ENCODE assay signal across 23 cellular contexts in the genomic region with DNA sequence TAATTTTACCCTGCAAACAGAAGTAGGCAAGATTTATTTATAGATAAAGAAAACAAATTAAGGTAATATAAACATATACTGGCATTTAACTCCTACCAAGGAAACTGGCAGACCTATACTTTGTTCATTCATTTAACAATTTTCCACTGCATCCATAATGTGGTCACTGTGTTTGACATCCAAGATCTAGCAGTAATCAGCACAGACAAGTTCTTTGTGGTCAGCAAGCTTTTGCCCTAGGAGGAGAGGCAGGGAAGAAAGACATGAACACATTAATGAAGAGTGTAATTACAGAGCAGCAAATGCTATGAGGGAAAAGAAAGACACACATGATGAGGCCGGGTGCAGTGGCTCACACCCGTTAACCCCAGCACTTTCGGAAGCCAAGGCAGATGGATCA. TPM values are rescaled to one million over a fixed set of nuclear protein-coding genes. Genes with fewer than 3 reads are reported as not detected.
DNase-seq lines count a peak whose midpoint lies in the region; ATAC-seq and TF ChIP-seq lines count a peak whose summit lies in the region.
"Had no signal": no experiment of that assay in that cellular context is flagged by ENCODE, and none has a peak within 500 bp of the region (broad histone marks: within the 10 kb centered on the region; RNA-seq: fewer than 3 reads in every experiment).

No MANE protein-coding gene starts in this region.

- H3K27ac Mint-ChIP-seq in GM23338 = no peak overlapping the region
- H3K27ac Mint-ChIP-seq in T-helper 17 cell = peak overlapping the region; percentile 69

- no peaks in the 10 kb centered on the region for H3K36me3 ChIP-seq in GM23338 (ENCODE audit: insufficient read depth)

- H2AFZ ChIP-seq in GM23338 = no peak overlapping the region

- no peak overlapping the region for H3K4me3 ChIP-seq in GM23338
- H3K4me3 ChIP-seq: BLaER1 treated with 17β-estradiol and CSF1 and Interleukin-3, amounts not matched to agents 10 nM and 100 nM; K562 had no signal

- no peaks in the 10 kb centered on the region for H3F3A ChIP-seq in GM23338 (replicated peaks; ENCODE audit: low read depth)

- H3K4me3 Mint-ChIP-seq in GM23338 (no peak overlapping the region), T-helper 17 cell (no peak overlapping the region)
- H3K4me3 Mint-ChIP-seq: CD8-positive, alpha-beta T cell; T-cell had no signal

- DNase-seq in GM23338 (ENCODE audit: low spot score) = no peak
- DNase-seq in T-helper 17 cell = no peak
- peak; percentile 78 for DNase-seq in foreskin melanocyte
- peak; percentile 33 for DNase-seq in retina
- no peak for DNase-seq in HUDEP-2 (lab: John Stamatoyannopoulos, UW; ENCODE audit: unreplicated experiment in 76 of 76)
- DNase-seq in AG08395 (ENCODE audit: low spot score) = no peak
- no peak for DNase-seq in GF-D8 (lab: John Stamatoyannopoulos, UW)
- DNase-seq: AML-193; CD8-positive, alpha-beta T cell; DND-41; Kasumi-1; MV-4-11; NCI-H1105; NCI-H1436 treated with DMSO at 0.1 percent for 48 hours; NCI-H187 treated with DMSO at 0.1 percent for 48 hours; NCI-H2171 treated with DMSO at 0.1 percent for 48 hours; NCI-H345; NCI-H748 treated with DMSO at 0.1 percent for 48 hours; T-cell had no signal

- no peaks in the 10 kb centered on the region for H3K9me3 ChIP-seq in T-helper 17 cell (ENCODE audit: control insufficient read depth, low read length, poor library complexity, severe bottlenecking)
- H3K9me3 ChIP-seq: BLaER1 treated with 17β-estradiol and CSF1 and Interleukin-3, amounts not matched to agents 10 nM and 100 nM had no signal

- H3K27ac ChIP-seq in GM23338 (ENCODE audit: low read depth) = no peak overlapping the region
- H3K27ac ChIP-seq: BLaER1 treated with 17β-estradiol and CSF1 and Interleukin-3, amounts not matched to agents 10 nM and 100 nM had no signal

- TF ChIP-seq CTCF in GM23338 (conservative IDR thresholded peaks at IDR 0.05; ENCODE audit: low read depth in 2 of 2) = no peak

- H3K4me1 Mint-ChIP-seq in GM23338 (peaks cover 16% of the 10 kb centered on the region), T-helper 17 cell (peaks cover 22% of the 10 kb centered on the region)

- no peaks in the 10 kb centered on the region for H3K27me3 ChIP-seq in GM23338 (ENCODE audit: insufficient read depth)
- H3K27me3 ChIP-seq: BLaER1 treated with 17β-estradiol and CSF1 and Interleukin-3, amounts not matched to agents 10 nM and 100 nM had no signal

- H3K27me3 Mint-ChIP-seq in GM23338 (ENCODE audit: insufficient read depth, low read depth, poor library complexity) = peaks cover 2% of the 10 kb centered on the region
- no peaks in the 10 kb centered on the region for H3K27me3 Mint-ChIP-seq in T-helper 17 cell
- H3K27me3 Mint-ChIP-seq: T-cell had no signal

- 0 out of 2 replicates have a peak overlapping the region, but pooled peaks have one; percentile 34 for H3K4me2 ChIP-seq in GM23338
- H3K4me2 ChIP-seq: BLaER1 treated with 17β-estradiol and CSF1 and Interleukin-3, amounts not matched to agents 10 nM and 100 nM had no signal

- no peaks in the 10 kb centered on the region for H4K20me1 ChIP-seq in GM23338 (replicated peaks; ENCODE audit: insufficient read depth)

- peaks cover 9% of the 10 kb centered on the region; the same call in 1 of the 2 replicates for H3K79me2 ChIP-seq in GM23338 (replicated peaks; ENCODE audit: insufficient read depth)

- H3K4me1 ChIP-seq in GM23338 (ENCODE audit: insufficient read depth) = peaks cover 10% of the 10 kb centered on the region
- H3K4me1 ChIP-seq: BLaER1 treated with 17β-estradiol and CSF1 and Interleukin-3, amounts not matched to agents 10 nM and 100 nM had no signal

- no peaks in the 10 kb centered on the region for H3K9me2 ChIP-seq in GM23338 (ENCODE audit: insufficient read depth)

- H3K36me3 Mint-ChIP-seq in GM23338 (ENCODE audit: low read depth) = peaks cover 13% of the 10 kb centered on the region
- H3K36me3 Mint-ChIP-seq in T-helper 17 cell (ENCODE audit: low read depth) = peaks cover 6% of the 10 kb centered on the region

- ATAC-seq in GM23338 (no peak), T-helper 17 cell (no peak)
- ATAC-seq: CD8-positive, alpha-beta T cell; HCT116; K562; SK-N-SH treated with all-trans-retinoic acid at 6 μM for 48 hours; T-cell had no signal

- no peaks in the 10 kb centered on the region for H3K9me3 Mint-ChIP-seq in GM23338
- H3K9me3 Mint-ChIP-seq: CD8-positive, alpha-beta T cell; T-cell had no signal

TF ChIP-seq in GM23338, 12 proteins besides CTCF, POLR2A, EP300 and RAD21 (continues in another document):
- TF ChIP-seq EZH2phosphoT487 (IDR thresholded peaks at IDR 0.05; ENCODE audit: unreplicated experiment) (no peak), EZH2 (IDR thresholded peaks at IDR 0.05; ENCODE audit: low read depth, unreplicated experiment) (no peak), JUNB (IDR thresholded peaks at IDR 0.05; ENCODE audit: unreplicated experiment) (no peak), CREB1 (CRISPR knock-in tag; IDR thresholded peaks at IDR 0.05; ENCODE audit: low read depth) (no peak), POLR2AphosphoS5 (IDR thresholded peaks at IDR 0.05; ENCODE audit: low read depth) (no peak), STAT1 (IDR thresholded peaks at IDR 0.05; ENCODE audit: unreplicated experiment) (no peak), ZNF331 (CRISPR knock-in tag; IDR thresholded peaks at IDR 0.05; ENCODE audit: low read depth) (no peak), NANOG (IDR thresholded peaks at IDR 0.05; ENCODE audit: borderline replicate concordance) (no peak), ZNF114 (CRISPR knock-in tag; IDR thresholded peaks at IDR 0.05) (no peak)
- TF ChIP-seq, protein P1, sequence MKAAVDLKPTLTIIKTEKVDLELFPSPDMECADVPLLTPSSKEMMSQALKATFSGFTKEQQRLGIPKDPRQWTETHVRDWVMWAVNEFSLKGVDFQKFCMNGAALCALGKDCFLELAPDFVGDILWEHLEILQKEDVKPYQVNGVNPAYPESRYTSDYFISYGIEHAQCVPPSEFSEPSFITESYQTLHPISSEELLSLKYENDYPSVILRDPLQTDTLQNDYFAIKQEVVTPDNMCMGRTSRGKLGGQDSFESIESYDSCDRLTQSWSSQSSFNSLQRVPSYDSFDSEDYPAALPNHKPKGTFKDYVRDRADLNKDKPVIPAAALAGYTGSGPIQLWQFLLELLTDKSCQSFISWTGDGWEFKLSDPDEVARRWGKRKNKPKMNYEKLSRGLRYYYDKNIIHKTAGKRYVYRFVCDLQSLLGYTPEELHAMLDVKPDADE (IDR thresholded peaks at IDR 0.05) = no peak
- TF ChIP-seq, protein P2, sequence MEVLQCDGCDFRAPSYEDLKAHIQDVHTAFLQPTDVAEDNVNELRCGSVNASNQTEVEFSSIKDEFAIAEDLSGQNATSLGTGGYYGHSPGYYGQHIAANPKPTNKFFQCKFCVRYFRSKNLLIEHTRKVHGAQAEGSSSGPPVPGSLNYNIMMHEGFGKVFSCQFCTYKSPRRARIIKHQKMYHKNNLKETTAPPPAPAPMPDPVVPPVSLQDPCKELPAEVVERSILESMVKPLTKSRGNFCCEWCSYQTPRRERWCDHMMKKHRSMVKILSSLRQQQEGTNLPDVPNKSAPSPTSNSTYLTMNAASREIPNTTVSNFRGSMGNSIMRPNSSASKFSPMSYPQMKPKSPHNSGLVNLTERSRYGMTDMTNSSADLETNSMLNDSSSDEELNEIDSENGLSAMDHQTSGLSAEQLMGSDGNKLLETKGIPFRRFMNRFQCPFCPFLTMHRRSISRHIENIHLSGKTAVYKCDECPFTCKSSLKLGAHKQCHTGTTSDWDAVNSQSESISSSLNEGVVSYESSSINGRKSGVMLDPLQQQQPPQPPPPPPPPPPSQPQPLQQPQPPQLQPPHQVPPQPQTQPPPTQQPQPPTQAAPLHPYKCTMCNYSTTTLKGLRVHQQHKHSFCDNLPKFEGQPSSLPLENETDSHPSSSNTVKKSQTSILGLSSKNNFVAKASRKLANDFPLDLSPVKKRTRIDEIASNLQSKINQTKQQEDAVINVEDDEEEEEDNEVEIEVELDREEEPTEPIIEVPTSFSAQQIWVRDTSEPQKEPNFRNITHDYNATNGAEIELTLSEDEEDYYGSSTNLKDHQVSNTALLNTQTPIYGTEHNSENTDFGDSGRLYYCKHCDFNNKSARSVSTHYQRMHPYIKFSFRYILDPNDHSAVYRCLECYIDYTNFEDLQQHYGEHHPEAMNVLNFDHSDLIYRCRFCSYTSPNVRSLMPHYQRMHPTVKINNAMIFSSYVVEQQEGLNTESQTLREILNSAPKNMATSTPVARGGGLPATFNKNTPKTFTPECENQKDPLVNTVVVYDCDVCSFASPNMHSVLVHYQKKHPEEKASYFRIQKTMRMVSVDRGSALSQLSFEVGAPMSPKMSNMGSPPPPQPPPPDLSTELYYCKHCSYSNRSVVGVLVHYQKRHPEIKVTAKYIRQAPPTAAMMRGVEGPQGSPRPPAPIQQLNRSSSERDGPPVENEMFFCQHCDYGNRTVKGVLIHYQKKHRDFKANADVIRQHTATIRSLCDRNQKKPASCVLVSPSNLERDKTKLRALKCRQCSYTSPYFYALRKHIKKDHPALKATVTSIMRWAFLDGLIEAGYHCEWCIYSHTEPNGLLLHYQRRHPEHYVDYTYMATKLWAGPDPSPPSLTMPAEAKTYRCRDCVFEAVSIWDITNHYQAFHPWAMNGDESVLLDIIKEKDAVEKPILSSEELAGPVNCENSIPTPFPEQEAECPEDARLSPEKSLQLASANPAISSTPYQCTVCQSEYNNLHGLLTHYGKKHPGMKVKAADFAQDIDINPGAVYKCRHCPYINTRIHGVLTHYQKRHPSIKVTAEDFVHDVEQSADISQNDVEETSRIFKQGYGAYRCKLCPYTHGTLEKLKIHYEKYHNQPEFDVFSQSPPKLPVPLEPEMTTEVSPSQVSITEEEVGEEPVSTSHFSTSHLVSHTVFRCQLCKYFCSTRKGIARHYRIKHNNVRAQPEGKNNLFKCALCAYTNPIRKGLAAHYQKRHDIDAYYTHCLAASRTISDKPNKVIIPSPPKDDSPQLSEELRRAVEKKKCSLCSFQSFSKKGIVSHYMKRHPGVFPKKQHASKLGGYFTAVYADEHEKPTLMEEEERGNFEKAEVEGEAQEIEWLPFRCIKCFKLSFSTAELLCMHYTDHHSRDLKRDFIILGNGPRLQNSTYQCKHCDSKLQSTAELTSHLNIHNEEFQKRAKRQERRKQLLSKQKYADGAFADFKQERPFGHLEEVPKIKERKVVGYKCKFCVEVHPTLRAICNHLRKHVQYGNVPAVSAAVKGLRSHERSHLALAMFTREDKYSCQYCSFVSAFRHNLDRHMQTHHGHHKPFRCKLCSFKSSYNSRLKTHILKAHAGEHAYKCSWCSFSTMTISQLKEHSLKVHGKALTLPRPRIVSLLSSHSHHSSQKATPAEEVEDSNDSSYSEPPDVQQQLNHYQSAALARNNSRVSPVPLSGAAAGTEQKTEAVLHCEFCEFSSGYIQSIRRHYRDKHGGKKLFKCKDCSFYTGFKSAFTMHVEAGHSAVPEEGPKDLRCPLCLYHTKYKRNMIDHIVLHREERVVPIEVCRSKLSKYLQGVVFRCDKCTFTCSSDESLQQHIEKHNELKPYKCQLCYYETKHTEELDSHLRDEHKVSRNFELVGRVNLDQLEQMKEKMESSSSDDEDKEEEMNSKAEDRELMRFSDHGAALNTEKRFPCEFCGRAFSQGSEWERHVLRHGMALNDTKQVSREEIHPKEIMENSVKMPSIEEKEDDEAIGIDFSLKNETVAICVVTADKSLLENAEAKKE (CRISPR knock-in tag; IDR thresholded peaks at IDR 0.05) = no peak

RNA-seq across cellular contexts. Expression of a gene that starts 34.4 kb away (rescaled TPM):
- total RNA-seq in GM23338 (2014; rRNA removed; shearing (Covaris generic)) = 39.0 and 42.4 TPM in 2 replicates
- 27.6 and 29.3 TPM in 2 replicates for polyA plus RNA-seq in GM23338 (2016; fragmentation: Nextera tagmentation; extraction: Ambion mirVana)
- total RNA-seq in T-helper 17 cell = 10 to 100 TPM; 43.8 to 48.1 TPM

Comparison
In these comparisons a context has a peak if more than half of its experiments do, and no peak if none do; other contexts are left out.
1. DNase-seq: peak in foreskin melanocyte (single experiment) and retina (single experiment); none in GM23338 (single experiment), T-helper 17 cell (0 of 3), HUDEP-2 (0 of 76), AG08395 (single experiment) and GF-D8 (single experiment).